1 cellular context compared by ENCODE assay signal in the genomic region with DNA sequence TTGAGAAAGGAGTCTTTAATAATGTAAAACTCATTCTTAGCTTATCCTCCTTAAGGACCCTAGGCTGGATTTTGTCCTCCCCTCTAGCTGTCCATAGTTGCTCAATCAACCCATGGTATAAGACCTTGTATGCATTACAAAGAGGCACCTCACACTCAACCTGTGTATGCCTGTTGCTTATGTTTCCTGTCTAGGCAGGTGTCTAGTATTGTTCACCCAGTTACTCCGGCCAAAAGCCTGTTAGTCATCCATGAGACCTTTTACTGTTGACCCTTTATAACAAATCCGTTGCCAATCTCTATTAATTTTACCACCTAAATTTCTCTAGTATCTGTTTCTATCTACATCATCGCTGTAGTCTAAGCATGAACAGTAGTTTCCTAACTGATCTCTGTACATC.
TF ChIP-seq lines count a peak whose summit lies in the region.

No MANE protein-coding gene starts in this region.

TF ChIP-seq in GM23338, 12 proteins besides CTCF, POLR2A, EP300 and RAD21 (continued from another document):
- TF ChIP-seq, protein P1, sequence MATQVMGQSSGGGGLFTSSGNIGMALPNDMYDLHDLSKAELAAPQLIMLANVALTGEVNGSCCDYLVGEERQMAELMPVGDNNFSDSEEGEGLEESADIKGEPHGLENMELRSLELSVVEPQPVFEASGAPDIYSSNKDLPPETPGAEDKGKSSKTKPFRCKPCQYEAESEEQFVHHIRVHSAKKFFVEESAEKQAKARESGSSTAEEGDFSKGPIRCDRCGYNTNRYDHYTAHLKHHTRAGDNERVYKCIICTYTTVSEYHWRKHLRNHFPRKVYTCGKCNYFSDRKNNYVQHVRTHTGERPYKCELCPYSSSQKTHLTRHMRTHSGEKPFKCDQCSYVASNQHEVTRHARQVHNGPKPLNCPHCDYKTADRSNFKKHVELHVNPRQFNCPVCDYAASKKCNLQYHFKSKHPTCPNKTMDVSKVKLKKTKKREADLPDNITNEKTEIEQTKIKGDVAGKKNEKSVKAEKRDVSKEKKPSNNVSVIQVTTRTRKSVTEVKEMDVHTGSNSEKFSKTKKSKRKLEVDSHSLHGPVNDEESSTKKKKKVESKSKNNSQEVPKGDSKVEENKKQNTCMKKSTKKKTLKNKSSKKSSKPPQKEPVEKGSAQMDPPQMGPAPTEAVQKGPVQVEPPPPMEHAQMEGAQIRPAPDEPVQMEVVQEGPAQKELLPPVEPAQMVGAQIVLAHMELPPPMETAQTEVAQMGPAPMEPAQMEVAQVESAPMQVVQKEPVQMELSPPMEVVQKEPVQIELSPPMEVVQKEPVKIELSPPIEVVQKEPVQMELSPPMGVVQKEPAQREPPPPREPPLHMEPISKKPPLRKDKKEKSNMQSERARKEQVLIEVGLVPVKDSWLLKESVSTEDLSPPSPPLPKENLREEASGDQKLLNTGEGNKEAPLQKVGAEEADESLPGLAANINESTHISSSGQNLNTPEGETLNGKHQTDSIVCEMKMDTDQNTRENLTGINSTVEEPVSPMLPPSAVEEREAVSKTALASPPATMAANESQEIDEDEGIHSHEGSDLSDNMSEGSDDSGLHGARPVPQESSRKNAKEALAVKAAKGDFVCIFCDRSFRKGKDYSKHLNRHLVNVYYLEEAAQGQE (IDR thresholded peaks at IDR 0.05; ENCODE audit: unreplicated experiment) = no peak
- TF ChIP-seq, protein P2, sequence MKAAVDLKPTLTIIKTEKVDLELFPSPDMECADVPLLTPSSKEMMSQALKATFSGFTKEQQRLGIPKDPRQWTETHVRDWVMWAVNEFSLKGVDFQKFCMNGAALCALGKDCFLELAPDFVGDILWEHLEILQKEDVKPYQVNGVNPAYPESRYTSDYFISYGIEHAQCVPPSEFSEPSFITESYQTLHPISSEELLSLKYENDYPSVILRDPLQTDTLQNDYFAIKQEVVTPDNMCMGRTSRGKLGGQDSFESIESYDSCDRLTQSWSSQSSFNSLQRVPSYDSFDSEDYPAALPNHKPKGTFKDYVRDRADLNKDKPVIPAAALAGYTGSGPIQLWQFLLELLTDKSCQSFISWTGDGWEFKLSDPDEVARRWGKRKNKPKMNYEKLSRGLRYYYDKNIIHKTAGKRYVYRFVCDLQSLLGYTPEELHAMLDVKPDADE (IDR thresholded peaks at IDR 0.05) = no peak
- TF ChIP-seq POLR2AphosphoS5 (IDR thresholded peaks at IDR 0.05; ENCODE audit: low read depth) (no peak), NANOG (IDR thresholded peaks at IDR 0.05; ENCODE audit: borderline replicate concordance) (no peak), JUNB (IDR thresholded peaks at IDR 0.05; ENCODE audit: unreplicated experiment) (no peak)
TF ChIP-seq in GM23338: peak in this region for 0.
